1 cellular context compared by ENCODE assay signal in the genomic region with DNA sequence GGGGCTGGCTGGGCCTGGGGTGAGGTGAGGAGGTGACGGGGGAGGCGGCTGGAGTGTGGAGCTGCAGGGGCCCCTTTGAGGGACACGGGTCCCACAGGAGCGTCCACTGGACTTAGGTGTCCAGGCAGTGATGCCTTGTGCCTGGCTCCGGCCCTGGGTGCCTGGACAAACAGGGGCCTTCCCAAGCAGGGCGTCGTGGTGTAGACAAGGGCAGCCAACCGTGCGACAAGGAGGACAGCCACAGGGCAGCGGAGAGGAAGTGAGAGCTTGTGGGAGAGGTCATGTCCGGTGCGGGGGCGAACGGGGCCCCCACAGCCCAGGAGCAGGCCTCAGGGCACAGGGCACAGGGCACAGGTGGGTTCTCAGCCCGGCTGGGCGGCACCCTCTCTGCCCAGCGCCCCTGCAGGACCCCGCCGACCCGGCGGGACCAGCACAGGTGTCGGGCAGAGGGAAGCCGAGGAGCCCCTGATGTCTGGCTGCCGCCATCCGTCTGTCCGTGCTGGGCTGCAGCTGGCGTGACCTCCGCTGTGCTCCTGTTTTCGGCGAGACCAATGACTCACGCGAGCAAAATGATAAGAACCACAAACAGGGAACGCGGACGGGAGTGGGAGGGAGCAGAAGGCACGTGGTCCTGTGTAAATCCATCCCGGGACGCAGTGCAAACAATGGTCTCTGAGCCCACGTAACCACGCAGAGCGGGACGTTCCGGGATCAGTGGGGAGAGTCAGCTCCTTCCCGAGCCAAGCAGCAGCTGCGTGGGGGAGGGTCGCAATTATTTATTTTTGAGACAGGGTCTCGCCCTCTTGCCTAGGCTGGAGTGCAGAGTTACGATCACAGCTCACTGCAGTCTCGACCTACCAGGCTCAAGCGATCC.
TF ChIP-seq lines count a peak whose summit lies in the region.

No MANE protein-coding gene starts in this region.

TF ChIP-seq in GM12878, 131 proteins besides CTCF, POLR2A, EP300 and RAD21 (continued from another document and continues in another):
- TF ChIP-seq, protein P1, sequence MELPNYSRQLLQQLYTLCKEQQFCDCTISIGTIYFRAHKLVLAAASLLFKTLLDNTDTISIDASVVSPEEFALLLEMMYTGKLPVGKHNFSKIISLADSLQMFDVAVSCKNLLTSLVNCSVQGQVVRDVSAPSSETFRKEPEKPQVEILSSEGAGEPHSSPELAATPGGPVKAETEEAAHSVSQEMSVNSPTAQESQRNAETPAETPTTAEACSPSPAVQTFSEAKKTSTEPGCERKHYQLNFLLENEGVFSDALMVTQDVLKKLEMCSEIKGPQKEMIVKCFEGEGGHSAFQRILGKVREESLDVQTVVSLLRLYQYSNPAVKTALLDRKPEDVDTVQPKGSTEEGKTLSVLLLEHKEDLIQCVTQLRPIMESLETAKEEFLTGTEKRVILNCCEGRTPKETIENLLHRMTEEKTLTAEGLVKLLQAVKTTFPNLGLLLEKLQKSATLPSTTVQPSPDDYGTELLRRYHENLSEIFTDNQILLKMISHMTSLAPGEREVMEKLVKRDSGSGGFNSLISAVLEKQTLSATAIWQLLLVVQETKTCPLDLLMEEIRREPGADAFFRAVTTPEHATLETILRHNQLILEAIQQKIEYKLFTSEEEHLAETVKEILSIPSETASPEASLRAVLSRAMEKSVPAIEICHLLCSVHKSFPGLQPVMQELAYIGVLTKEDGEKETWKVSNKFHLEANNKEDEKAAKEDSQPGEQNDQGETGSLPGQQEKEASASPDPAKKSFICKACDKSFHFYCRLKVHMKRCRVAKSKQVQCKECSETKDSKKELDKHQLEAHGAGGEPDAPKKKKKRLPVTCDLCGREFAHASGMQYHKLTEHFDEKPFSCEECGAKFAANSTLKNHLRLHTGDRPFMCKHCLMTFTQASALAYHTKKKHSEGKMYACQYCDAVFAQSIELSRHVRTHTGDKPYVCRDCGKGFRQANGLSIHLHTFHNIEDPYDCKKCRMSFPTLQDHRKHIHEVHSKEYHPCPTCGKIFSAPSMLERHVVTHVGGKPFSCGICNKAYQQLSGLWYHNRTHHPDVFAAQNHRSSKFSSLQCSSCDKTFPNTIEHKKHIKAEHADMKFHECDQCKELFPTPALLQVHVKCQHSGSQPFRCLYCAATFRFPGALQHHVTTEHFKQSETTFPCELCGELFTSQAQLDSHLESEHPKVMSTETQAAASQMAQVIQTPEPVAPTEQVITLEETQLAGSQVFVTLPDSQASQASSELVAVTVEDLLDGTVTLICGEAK (IDR thresholded peaks at IDR 0.05; ENCODE audit: borderline replicate concordance) = no peak
- peak; percentile 67 for TF ChIP-seq ATF7 (IDR thresholded peaks at IDR 0.05; ENCODE audit: low read depth)
- TF ChIP-seq CBFB (IDR thresholded peaks at IDR 0.05; ENCODE audit: low read depth) = peak; percentile 92
- TF ChIP-seq ZZZ3 (IDR thresholded peaks at IDR 0.05; ENCODE audit: control insufficient read depth, insufficient read length, low read depth) = no peak
- peak; percentile 100 for TF ChIP-seq DPF2 (IDR thresholded peaks at IDR 0.05)
- no peak for TF ChIP-seq ZNF274 (IDR thresholded peaks at IDR 0.05; ENCODE audit: insufficient read depth, insufficient read length)
- TF ChIP-seq, protein P2, sequence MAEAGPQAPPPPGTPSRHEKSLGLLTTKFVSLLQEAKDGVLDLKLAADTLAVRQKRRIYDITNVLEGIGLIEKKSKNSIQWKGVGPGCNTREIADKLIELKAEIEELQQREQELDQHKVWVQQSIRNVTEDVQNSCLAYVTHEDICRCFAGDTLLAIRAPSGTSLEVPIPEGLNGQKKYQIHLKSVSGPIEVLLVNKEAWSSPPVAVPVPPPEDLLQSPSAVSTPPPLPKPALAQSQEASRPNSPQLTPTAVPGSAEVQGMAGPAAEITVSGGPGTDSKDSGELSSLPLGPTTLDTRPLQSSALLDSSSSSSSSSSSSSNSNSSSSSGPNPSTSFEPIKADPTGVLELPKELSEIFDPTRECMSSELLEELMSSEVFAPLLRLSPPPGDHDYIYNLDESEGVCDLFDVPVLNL (IDR thresholded peaks at IDR 0.05; ENCODE audit: low read depth, low read length) = no peak
- TF ChIP-seq, protein P3, sequence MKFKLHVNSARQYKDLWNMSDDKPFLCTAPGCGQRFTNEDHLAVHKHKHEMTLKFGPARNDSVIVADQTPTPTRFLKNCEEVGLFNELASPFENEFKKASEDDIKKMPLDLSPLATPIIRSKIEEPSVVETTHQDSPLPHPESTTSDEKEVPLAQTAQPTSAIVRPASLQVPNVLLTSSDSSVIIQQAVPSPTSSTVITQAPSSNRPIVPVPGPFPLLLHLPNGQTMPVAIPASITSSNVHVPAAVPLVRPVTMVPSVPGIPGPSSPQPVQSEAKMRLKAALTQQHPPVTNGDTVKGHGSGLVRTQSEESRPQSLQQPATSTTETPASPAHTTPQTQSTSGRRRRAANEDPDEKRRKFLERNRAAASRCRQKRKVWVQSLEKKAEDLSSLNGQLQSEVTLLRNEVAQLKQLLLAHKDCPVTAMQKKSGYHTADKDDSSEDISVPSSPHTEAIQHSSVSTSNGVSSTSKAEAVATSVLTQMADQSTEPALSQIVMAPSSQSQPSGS (IDR thresholded peaks at IDR 0.05; ENCODE audit: low read length) = peak; percentile 66; the same call in 1 of the 2 replicates
- TF ChIP-seq PAX5 (IDR thresholded peaks at IDR 0.05; ENCODE audit: borderline replicate concordance, low read depth, low read length) = peak; percentile 100
- TF ChIP-seq ZNF217 (IDR thresholded peaks at IDR 0.05) = peak; percentile 82
- peak; percentile 75 for TF ChIP-seq BMI1 (IDR thresholded peaks at IDR 0.05; ENCODE audit: borderline replicate concordance)
- no peak for TF ChIP-seq SMC3 (IDR thresholded peaks at IDR 0.05; ENCODE audit: borderline replicate concordance, low read length)
- TF ChIP-seq ZNF622 (IDR thresholded peaks at IDR 0.05) = no peak
- TF ChIP-seq JUNB (IDR thresholded peaks at IDR 0.05) = no peak
- peak; percentile 83 for TF ChIP-seq POU2F2 (IDR thresholded peaks at IDR 0.05; ENCODE audit: borderline replicate concordance, low read depth, low read length)
- no peak for TF ChIP-seq CHD4 (IDR thresholded peaks at IDR 0.05)
- TF ChIP-seq MEF2A (IDR thresholded peaks at IDR 0.05; ENCODE audit: insufficient read depth, low read depth, low read length) = peak; percentile 79
- TF ChIP-seq, protein P4, sequence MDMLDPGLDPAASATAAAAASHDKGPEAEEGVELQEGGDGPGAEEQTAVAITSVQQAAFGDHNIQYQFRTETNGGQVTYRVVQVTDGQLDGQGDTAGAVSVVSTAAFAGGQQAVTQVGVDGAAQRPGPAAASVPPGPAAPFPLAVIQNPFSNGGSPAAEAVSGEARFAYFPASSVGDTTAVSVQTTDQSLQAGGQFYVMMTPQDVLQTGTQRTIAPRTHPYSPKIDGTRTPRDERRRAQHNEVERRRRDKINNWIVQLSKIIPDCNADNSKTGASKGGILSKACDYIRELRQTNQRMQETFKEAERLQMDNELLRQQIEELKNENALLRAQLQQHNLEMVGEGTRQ (IDR thresholded peaks at IDR 0.05; ENCODE audit: borderline replicate concordance, low read depth, low read length) = peak; percentile 25; the same call in 1 of the 2 replicates
- no peak for TF ChIP-seq TAF1 (IDR thresholded peaks at IDR 0.05; ENCODE audit: borderline replicate concordance, low read depth, low read length)
- no peak for TF ChIP-seq CBX3 (IDR thresholded peaks at IDR 0.05; ENCODE audit: borderline replicate concordance, low read depth)
- TF ChIP-seq PML (IDR thresholded peaks at IDR 0.05; ENCODE audit: low read length) = no peak
- peak; percentile 38; the same call in 1 of the 2 replicates for TF ChIP-seq TARDBP (IDR thresholded peaks at IDR 0.05; ENCODE audit: borderline replicate concordance)
- peak; percentile 99 for TF ChIP-seq SPI1 (IDR thresholded peaks at IDR 0.05; ENCODE audit: borderline replicate concordance, insufficient read depth, low read depth, low read length)
- peak; percentile 86; the same call in 1 of the 2 replicates for TF ChIP-seq NBN (IDR thresholded peaks at IDR 0.05)
- TF ChIP-seq, protein P5, sequence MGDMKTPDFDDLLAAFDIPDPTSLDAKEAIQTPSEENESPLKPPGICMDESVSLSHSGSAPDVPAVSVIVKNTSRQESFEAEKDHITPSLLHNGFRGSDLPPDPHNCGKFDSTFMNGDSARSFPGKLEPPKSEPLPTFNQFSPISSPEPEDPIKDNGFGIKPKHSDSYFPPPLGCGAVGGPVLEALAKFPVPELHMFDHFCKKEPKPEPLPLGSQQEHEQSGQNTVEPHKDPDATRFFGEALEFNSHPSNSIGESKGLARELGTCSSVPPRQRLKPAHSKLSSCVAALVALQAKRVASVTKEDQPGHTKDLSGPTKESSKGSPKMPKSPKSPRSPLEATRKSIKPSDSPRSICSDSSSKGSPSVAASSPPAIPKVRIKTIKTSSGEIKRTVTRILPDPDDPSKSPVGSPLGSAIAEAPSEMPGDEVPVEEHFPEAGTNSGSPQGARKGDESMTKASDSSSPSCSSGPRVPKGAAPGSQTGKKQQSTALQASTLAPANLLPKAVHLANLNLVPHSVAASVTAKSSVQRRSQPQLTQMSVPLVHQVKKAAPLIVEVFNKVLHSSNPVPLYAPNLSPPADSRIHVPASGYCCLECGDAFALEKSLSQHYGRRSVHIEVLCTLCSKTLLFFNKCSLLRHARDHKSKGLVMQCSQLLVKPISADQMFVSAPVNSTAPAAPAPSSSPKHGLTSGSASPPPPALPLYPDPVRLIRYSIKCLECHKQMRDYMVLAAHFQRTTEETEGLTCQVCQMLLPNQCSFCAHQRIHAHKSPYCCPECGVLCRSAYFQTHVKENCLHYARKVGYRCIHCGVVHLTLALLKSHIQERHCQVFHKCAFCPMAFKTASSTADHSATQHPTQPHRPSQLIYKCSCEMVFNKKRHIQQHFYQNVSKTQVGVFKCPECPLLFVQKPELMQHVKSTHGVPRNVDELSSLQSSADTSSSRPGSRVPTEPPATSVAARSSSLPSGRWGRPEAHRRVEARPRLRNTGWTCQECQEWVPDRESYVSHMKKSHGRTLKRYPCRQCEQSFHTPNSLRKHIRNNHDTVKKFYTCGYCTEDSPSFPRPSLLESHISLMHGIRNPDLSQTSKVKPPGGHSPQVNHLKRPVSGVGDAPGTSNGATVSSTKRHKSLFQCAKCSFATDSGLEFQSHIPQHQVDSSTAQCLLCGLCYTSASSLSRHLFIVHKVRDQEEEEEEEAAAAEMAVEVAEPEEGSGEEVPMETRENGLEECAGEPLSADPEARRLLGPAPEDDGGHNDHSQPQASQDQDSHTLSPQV (IDR thresholded peaks at IDR 0.05) = no peak
- TF ChIP-seq EGR1 (IDR thresholded peaks at IDR 0.05; ENCODE audit: borderline replicate concordance in 1 of 2, low read depth in 2 of 2, low read length in 2 of 2) = peak; percentile 29 to 99
- TF ChIP-seq, protein P6, sequence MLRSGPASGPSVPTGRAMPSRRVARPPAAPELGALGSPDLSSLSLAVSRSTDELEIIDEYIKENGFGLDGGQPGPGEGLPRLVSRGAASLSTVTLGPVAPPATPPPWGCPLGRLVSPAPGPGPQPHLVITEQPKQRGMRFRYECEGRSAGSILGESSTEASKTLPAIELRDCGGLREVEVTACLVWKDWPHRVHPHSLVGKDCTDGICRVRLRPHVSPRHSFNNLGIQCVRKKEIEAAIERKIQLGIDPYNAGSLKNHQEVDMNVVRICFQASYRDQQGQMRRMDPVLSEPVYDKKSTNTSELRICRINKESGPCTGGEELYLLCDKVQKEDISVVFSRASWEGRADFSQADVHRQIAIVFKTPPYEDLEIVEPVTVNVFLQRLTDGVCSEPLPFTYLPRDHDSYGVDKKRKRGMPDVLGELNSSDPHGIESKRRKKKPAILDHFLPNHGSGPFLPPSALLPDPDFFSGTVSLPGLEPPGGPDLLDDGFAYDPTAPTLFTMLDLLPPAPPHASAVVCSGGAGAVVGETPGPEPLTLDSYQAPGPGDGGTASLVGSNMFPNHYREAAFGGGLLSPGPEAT (IDR thresholded peaks at IDR 0.05; ENCODE audit: low read depth) = peak; percentile 75
- TF ChIP-seq SRF (IDR thresholded peaks at IDR 0.05; ENCODE audit: low read depth in 2 of 2, low read length in 2 of 2) = peak in 1 of 2 experiments; percentile 60; a peak in 1 of 4 replicates
- TF ChIP-seq, protein P7, sequence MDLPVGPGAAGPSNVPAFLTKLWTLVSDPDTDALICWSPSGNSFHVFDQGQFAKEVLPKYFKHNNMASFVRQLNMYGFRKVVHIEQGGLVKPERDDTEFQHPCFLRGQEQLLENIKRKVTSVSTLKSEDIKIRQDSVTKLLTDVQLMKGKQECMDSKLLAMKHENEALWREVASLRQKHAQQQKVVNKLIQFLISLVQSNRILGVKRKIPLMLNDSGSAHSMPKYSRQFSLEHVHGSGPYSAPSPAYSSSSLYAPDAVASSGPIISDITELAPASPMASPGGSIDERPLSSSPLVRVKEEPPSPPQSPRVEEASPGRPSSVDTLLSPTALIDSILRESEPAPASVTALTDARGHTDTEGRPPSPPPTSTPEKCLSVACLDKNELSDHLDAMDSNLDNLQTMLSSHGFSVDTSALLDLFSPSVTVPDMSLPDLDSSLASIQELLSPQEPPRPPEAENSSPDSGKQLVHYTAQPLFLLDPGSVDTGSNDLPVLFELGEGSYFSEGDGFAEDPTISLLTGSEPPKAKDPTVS (IDR thresholded peaks at IDR 0.05; ENCODE audit: low read depth, low read length) = no peak
- TF ChIP-seq, protein P8, sequence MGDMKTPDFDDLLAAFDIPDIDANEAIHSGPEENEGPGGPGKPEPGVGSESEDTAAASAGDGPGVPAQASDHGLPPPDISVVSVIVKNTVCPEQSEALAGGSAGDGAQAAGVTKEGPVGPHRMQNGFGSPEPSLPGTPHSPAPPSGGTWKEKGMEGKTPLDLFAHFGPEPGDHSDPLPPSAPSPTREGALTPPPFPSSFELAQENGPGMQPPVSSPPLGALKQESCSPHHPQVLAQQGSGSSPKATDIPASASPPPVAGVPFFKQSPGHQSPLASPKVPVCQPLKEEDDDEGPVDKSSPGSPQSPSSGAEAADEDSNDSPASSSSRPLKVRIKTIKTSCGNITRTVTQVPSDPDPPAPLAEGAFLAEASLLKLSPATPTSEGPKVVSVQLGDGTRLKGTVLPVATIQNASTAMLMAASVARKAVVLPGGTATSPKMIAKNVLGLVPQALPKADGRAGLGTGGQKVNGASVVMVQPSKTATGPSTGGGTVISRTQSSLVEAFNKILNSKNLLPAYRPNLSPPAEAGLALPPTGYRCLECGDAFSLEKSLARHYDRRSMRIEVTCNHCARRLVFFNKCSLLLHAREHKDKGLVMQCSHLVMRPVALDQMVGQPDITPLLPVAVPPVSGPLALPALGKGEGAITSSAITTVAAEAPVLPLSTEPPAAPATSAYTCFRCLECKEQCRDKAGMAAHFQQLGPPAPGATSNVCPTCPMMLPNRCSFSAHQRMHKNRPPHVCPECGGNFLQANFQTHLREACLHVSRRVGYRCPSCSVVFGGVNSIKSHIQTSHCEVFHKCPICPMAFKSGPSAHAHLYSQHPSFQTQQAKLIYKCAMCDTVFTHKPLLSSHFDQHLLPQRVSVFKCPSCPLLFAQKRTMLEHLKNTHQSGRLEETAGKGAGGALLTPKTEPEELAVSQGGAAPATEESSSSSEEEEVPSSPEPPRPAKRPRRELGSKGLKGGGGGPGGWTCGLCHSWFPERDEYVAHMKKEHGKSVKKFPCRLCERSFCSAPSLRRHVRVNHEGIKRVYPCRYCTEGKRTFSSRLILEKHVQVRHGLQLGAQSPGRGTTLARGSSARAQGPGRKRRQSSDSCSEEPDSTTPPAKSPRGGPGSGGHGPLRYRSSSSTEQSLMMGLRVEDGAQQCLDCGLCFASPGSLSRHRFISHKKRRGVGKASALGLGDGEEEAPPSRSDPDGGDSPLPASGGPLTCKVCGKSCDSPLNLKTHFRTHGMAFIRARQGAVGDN (IDR thresholded peaks at IDR 0.05) = peak; percentile 89
- TF ChIP-seq ETV6 (conservative IDR thresholded peaks at IDR 0.05 in 1 of 2, IDR thresholded peaks at IDR 0.05 in 1 of 2; ENCODE audit: borderline replicate concordance in 1 of 2, low read depth in 1 of 2) = peak in 1 of 2 experiments; percentile 68; a peak in 1 of 4 replicates
- TF ChIP-seq RELA (IDR thresholded peaks at IDR 0.05; ENCODE audit: borderline replicate concordance, partially characterized antibody) = peak; percentile 49
- TF ChIP-seq KAT2A (conservative IDR thresholded peaks at IDR 0.05; ENCODE audit: control insufficient read depth, low read depth, low read length) = no peak
- TF ChIP-seq CREB1 (IDR thresholded peaks at IDR 0.05; ENCODE audit: low read depth) = 0 out of 2 replicates have a peak, but pooled peaks have one; percentile 5
- peak; percentile 81 for TF ChIP-seq KLF5 (IDR thresholded peaks at IDR 0.05; ENCODE audit: partially characterized antibody)
- no peak for TF ChIP-seq RFX5 (IDR thresholded peaks at IDR 0.05; ENCODE audit: low read depth, low read length)
